In genomic region chr5:170985486-170985885, GRCh38 we compare ENCODE assay signal across 19 cellular contexts.
DNase-seq lines count a peak whose midpoint lies in the region; ATAC-seq and TF ChIP-seq lines count a peak whose summit lies in the region.
"Had no signal": no experiment of that assay in that cellular context is flagged by ENCODE, and none has a peak within 500 bp of the region (broad histone marks: within the 10 kb centered on the region; RNA-seq: fewer than 3 reads in every experiment).

No MANE protein-coding gene starts in this region.

- no peaks in the 10 kb centered on the region for H3K36me3 ChIP-seq in IMR-90 (ENCODE audit: control insufficient read depth, insufficient read depth, low read length)
- H3K36me3 ChIP-seq: BE2C, Peyer's patch had no signal

- H3K27ac ChIP-seq in IMR-90 (ENCODE audit: insufficient read depth, low read length), result no peak overlapping the region
- H3K27ac ChIP-seq: Peyer's patch had no signal

- H3K79me1 ChIP-seq in IMR-90 (ENCODE audit: low read depth in 1 of 2, low read length in 2 of 2), result no peaks in the 10 kb centered on the region

- no peak overlapping the region for H4K5ac ChIP-seq in IMR-90 (ENCODE audit: low read depth, low read length)

- no peak for ATAC-seq in IMR-90 (ENCODE audit: low read depth)
- ATAC-seq in HG03521 (IDR thresholded peaks at IDR 0.05; ENCODE audit: unreplicated experiment), result no peak

- no peak overlapping the region for H3K4ac ChIP-seq in IMR-90 (ENCODE audit: low read depth, low read length)

- BruUV-seq in IMR-90 (replicated peaks; lab: Mats Ljungman, UMichigan), result no TSS peak

- POLR2A ChIA-PET in IMR-90 (lab: Charles Lee; ENCODE audit: unreplicated experiment), result no interaction called here

- H2BK15ac ChIP-seq in IMR-90 (ENCODE audit: low read depth, low read length), result no peak overlapping the region

- no peaks in the 10 kb centered on the region for H3K4me1 ChIP-seq in IMR-90 (ENCODE audit: control insufficient read depth, insufficient read depth, low read length)
- H3K4me1 ChIP-seq: Peyer's patch had no signal

- peaks cover 2% of the 10 kb centered on the region; the same call in 1 of the 2 replicates for H3K9me3 ChIP-seq in IMR-90 (ENCODE audit: control insufficient read depth, insufficient read depth, low read length)
- H3K9me3 ChIP-seq: BE2C had no signal

- dilution Hi-C loops in IMR-90 (cut with HindIII; ENCODE audit: low sequenced_read_pairs, unreplicated experiment), result no loop called here

- no peak for TF ChIP-seq RAD21 in IMR-90 (IDR thresholded peaks at IDR 0.05; ENCODE audit: low read length)

- intact Hi-C loops in IMR-90 (cut with micrococcal nuclease), result loop anchor here (5.0 kb wide), 2 partner anchors 167 to 178 kb away; no protein-coding TSS in a partner anchor

- CTCF ChIA-PET in IMR-90 (lab: Yijun Ruan, JAX), result interaction anchor here (0.6 kb wide), 1 partner anchor 97 kb away, joined by 3 read pairs; no protein-coding TSS in a partner anchor

- WGBS in IMR-90 (ENCODE audit: extremely low coverage in 2 of 2, insufficient read length in 1 of 2), 2 experiments, result no CpG with 5 or more reads among the region's 1 CpG

- H3K4me3 ChIP-seq in IMR-90 (ENCODE audit: insufficient read depth, low read depth, low read length), result no peak overlapping the region
- H3K4me3 ChIP-seq in astrocyte of the spinal cord (ENCODE audit: low read depth, low read length), result no peak overlapping the region
- H3K4me3 ChIP-seq in epithelial cell of proximal tubule (ENCODE audit: low read depth, low read length), result no peak overlapping the region
- H3K4me3 ChIP-seq: Peyer's patch had no signal

- peaks cover 3% of the 10 kb centered on the region for H3K9me1 ChIP-seq in IMR-90 (ENCODE audit: insufficient read depth, low read length)

- H2BK120ac ChIP-seq in IMR-90 (ENCODE audit: low read depth, low read length), result no peak overlapping the region

- H3K9ac ChIP-seq in IMR-90 (ENCODE audit: low read depth, low read length), result no peak overlapping the region

- H3K4me2 ChIP-seq in IMR-90 (ENCODE audit: low read depth, low read length), result no peak overlapping the region

- TF ChIP-seq POLR2A in IMR-90 (IDR thresholded peaks at IDR 0.05; ENCODE audit: low read depth, low read length), result no peak

- H3K23ac ChIP-seq in IMR-90 (ENCODE audit: low read depth, low read length), result no peak overlapping the region

- no peaks in the 10 kb centered on the region for H4K20me1 ChIP-seq in IMR-90 (ENCODE audit: insufficient read depth, low read length)

- DNase-seq in IMR-90, result peak; percentile 10
- peak; percentile 9 for DNase-seq in astrocyte of the spinal cord (ENCODE audit: low read depth, low spot score)
- DNase-seq in epithelial cell of proximal tubule (ENCODE audit: low read depth), result peak; percentile 1
- peak; percentile 9 for DNase-seq in iris pigment epithelial cell (ENCODE audit: low read depth)
- DNase-seq in NCI-H2081 (lab: John Stamatoyannopoulos, UW), result no peak
- no peak for DNase-seq in activated CD4-positive, CD25-positive, alpha-beta regulatory T cell treated with anti-CD3 and anti-CD28 coated beads, Interleukin-2, amount 50 U/mL, for 72 hours
- no peak for DNase-seq in NCI-H187 treated with DMSO at 0.1 percent for 48 hours (lab: John Stamatoyannopoulos, UW)
- DNase-seq: BE2C; CD4-positive, CD25-positive, alpha-beta regulatory T cell; COR-L47; H7; MM.1S; NCI-H1092; NCI-H1436 treated with DMSO at 0.1 percent for 48 hours; NCI-H2029 treated with DMSO at 0.1 percent for 48 hours; NCI-H748 treated with DMSO at 0.1 percent for 48 hours; NK-92 treated with Interleukin-12 subunit alpha and Interleukin-12 subunit beta, amount 100 ng/mL, for 24 hours; Peyer's patch had no signal

- no peak overlapping the region for H2AK9ac ChIP-seq in IMR-90 (replicated peaks; ENCODE audit: low read depth, low read length, poor library complexity)

- no peak overlapping the region for H3K18ac ChIP-seq in IMR-90 (ENCODE audit: low read depth, low read length)

- H4K91ac ChIP-seq in IMR-90 (ENCODE audit: insufficient read depth, low read depth, low read length), result no peak overlapping the region

- TF ChIP-seq CTCF in IMR-90 (conservative IDR thresholded peaks at IDR 0.05; ENCODE audit: low read depth, low read length) (no peak), astrocyte of the spinal cord (IDR thresholded peaks at IDR 0.05; ENCODE audit: low read depth, low read length) (no peak), epithelial cell of proximal tubule (conservative IDR thresholded peaks at IDR 0.05; ENCODE audit: low read depth, low read length) (no peak)

- H3K27me3 ChIP-seq in IMR-90 (ENCODE audit: control insufficient read depth, insufficient read depth, low read length), result no peaks in the 10 kb centered on the region
- H3K27me3 ChIP-seq: BE2C, Peyer's patch had no signal

- H2BK5ac ChIP-seq in IMR-90 (ENCODE audit: low read depth, low read length, poor library complexity, severe bottlenecking), result no peak overlapping the region

- no peak overlapping the region for H3K14ac ChIP-seq in IMR-90 (replicated peaks; ENCODE audit: low read depth, low read length)

- no peak overlapping the region for H2BK20ac ChIP-seq in IMR-90 (ENCODE audit: low read depth, low read length)

- no peak overlapping the region for H2AFZ ChIP-seq in IMR-90 (replicated peaks; ENCODE audit: low read length, poor library complexity)

- H2AK5ac ChIP-seq in IMR-90 (ENCODE audit: low read depth, low read length), result no peak overlapping the region

- no peak overlapping the region for H3K56ac ChIP-seq in IMR-90 (ENCODE audit: extremely low read depth, insufficient read depth, low read length)

- in situ Hi-C loops in IMR-90 (cut with MboI; ENCODE audit: low sequenced_read_pairs), result loop anchor here (25.0 kb wide), 1 partner anchor 352 kb away; no protein-coding TSS in a partner anchor
- in situ Hi-C loops in astrocyte of the spinal cord (cut with HindIII; ENCODE audit: low sequenced_read_pairs), result no loop called here

- no peak overlapping the region for H4K8ac ChIP-seq in IMR-90 (ENCODE audit: low read depth in 2 of 2, low read length in 2 of 2)

TF ChIP-seq in IMR-90, 13 proteins besides CTCF, POLR2A, EP300 and RAD21:
- TF ChIP-seq CHD1 (IDR thresholded peaks at IDR 0.05; ENCODE audit: low read depth, low read length) (no peak), USF2 (IDR thresholded peaks at IDR 0.05; ENCODE audit: low read depth, low read length) (no peak), RFX5 (IDR thresholded peaks at IDR 0.05; ENCODE audit: low read depth, low read length) (no peak), BHLHE40 (IDR thresholded peaks at IDR 0.05; ENCODE audit: low read depth, low read length) (no peak), MXI1 (IDR thresholded peaks at IDR 0.05; ENCODE audit: borderline replicate concordance, low read depth, low read length) (no peak), ELK1 (IDR thresholded peaks at IDR 0.05; ENCODE audit: borderline replicate concordance, low read depth, low read length) (no peak), MAFK (IDR thresholded peaks at IDR 0.05; ENCODE audit: low read depth, low read length) (no peak), RCOR1 (IDR thresholded peaks at IDR 0.05; ENCODE audit: insufficient replicate concordance, low read length) (no peak), SMC3 (IDR thresholded peaks at IDR 0.05; ENCODE audit: low read depth, low read length) (no peak), FOS (IDR thresholded peaks at IDR 0.05; ENCODE audit: low read depth, low read length) (no peak), CEBPB (IDR thresholded peaks at IDR 0.05; ENCODE audit: low read depth, low read length) (no peak), MAZ (IDR thresholded peaks at IDR 0.05; ENCODE audit: borderline replicate concordance, low read depth, low read length) (no peak), NFE2L2 (IDR thresholded peaks at IDR 0.05; ENCODE audit: low read depth, low read length) (no peak)

Comparison
In these comparisons a context has a peak if more than half of its experiments do, and no peak if none do; other contexts are left out.
1. DNase-seq: peak in IMR-90 (single experiment), astrocyte of the spinal cord (single experiment), epithelial cell of proximal tubule (single experiment) and iris pigment epithelial cell (single experiment); none in NCI-H2081 (0 of 2), activated CD4-positive, CD25-positive, alpha-beta regulatory T cell treated with anti-CD3 and anti-CD28 coated beads, Interleukin-2, amount 50 U/mL, for 72 hours (single experiment) and NCI-H187 treated with DMSO at 0.1 percent for 48 hours (single experiment).